21 cellular contexts compared by ENCODE assay signal in genomic region chr10:13925924-13926435, GRCh38.
A peak's percentile ranks its signal among the peaks of the same experiment; 100 is the strongest.
DNase-seq lines count a peak whose midpoint lies in the region; ATAC-seq and TF ChIP-seq lines count a peak whose summit lies in the region.
"Had no signal": no experiment of that assay in that cellular context is flagged by ENCODE, and none has a peak within 500 bp of the region (broad histone marks: within the 10 kb centered on the region; RNA-seq: fewer than 3 reads in every experiment).

No MANE protein-coding gene starts in this region.

- peak overlapping the region; percentile 47 for H3K27ac Mint-ChIP-seq in chondrocyte (ENCODE audit: unreplicated experiment)
- H3K27ac Mint-ChIP-seq in neural progenitor cell: peak overlapping the region; percentile 10
- no peak overlapping the region for H3K27ac Mint-ChIP-seq in activated naive CD4-positive, alpha-beta T cell treated with anti-CD3 and anti-CD28 coated beads, Interleukin-2, amount 10 ng/mL, durations not matched to agents 7 days and 5 days
- H3K27ac Mint-ChIP-seq: GM23338 had no signal

- H2AFZ ChIP-seq in neural progenitor cell (replicated peaks): no peak overlapping the region
- H2AFZ ChIP-seq: GM23338, PC-9 had no signal

- peaks cover 12% of the 10 kb centered on the region for H3K4me1 ChIP-seq in neural progenitor cell
- H3K4me1 ChIP-seq: BLaER1 had no signal

- no peaks in the 10 kb centered on the region for H3K79me2 ChIP-seq in neural progenitor cell (ENCODE audit: low read depth)

- H3K4me3 ChIP-seq in GM06990 (replicated peaks; ENCODE audit: low read depth, low read length): no peak overlapping the region
- no peak overlapping the region for H3K4me3 ChIP-seq in neural progenitor cell
- H3K4me3 ChIP-seq: BLaER1, GM23338, PC-9, SJSA1 had no signal

- H3K9ac ChIP-seq in neural progenitor cell: no peak overlapping the region
- H3K9ac ChIP-seq: BLaER1, KMS-11 had no signal

- H3F3A ChIP-seq in neural progenitor cell (ENCODE audit: low read depth): no peaks in the 10 kb centered on the region

- H3K36me3 Mint-ChIP-seq in chondrocyte (ENCODE audit: low read depth) (peaks cover 4% of the 10 kb centered on the region), neural progenitor cell (peaks cover 2% of the 10 kb centered on the region)
- H3K36me3 Mint-ChIP-seq in activated naive CD4-positive, alpha-beta T cell treated with anti-CD3 and anti-CD28 coated beads, Interleukin-2, amount 10 ng/mL, durations not matched to agents 7 days and 5 days: no peaks in the 10 kb centered on the region
- H3K36me3 Mint-ChIP-seq: CD8-positive, alpha-beta memory T cell had no signal

- H3K4me2 ChIP-seq in neural progenitor cell: no peak overlapping the region
- H3K4me2 ChIP-seq: BLaER1, GM23338, KMS-11, PC-9 had no signal

- ATAC-seq in HG03571 (IDR thresholded peaks at IDR 0.05; ENCODE audit: unreplicated experiment) (peak; percentile 30), HG02588 (IDR thresholded peaks at IDR 0.05; ENCODE audit: unreplicated experiment) (no peak)
- ATAC-seq: GM23338 had no signal

- no peaks in the 10 kb centered on the region for H3K27me3 ChIP-seq in GM06990 (replicated peaks; ENCODE audit: control insufficient read depth, insufficient read depth, low read length)
- H3K27me3 ChIP-seq in neural progenitor cell: no peaks in the 10 kb centered on the region
- H3K27me3 ChIP-seq: BLaER1, SJSA1 had no signal

- H3K9me3 Mint-ChIP-seq in chondrocyte (ENCODE audit: low read depth) (no peaks in the 10 kb centered on the region), neural progenitor cell (no peaks in the 10 kb centered on the region)
- no peaks in the 10 kb centered on the region for H3K9me3 Mint-ChIP-seq in activated naive CD4-positive, alpha-beta T cell treated with anti-CD3 and anti-CD28 coated beads, Interleukin-2, amount 10 ng/mL, durations not matched to agents 7 days and 5 days
- H3K9me3 Mint-ChIP-seq: CD8-positive, alpha-beta memory T cell; GM23338 had no signal

- no peak for TF ChIP-seq CTCF in GM06990 (IDR thresholded peaks at IDR 0.05; ENCODE audit: insufficient read depth, low read length, poor library complexity, severe bottlenecking)
- TF ChIP-seq CTCF in chondrocyte (IDR thresholded peaks at IDR 0.05): no peak
- no peak for TF ChIP-seq CTCF in neural progenitor cell (IDR thresholded peaks at IDR 0.05)

- peaks cover 78% of the 10 kb centered on the region for H3K4me1 Mint-ChIP-seq in chondrocyte (ENCODE audit: low read depth)
- peaks cover 4% of the 10 kb centered on the region for H3K4me1 Mint-ChIP-seq in neural progenitor cell
- peaks cover 12% of the 10 kb centered on the region for H3K4me1 Mint-ChIP-seq in activated naive CD4-positive, alpha-beta T cell treated with anti-CD3 and anti-CD28 coated beads, Interleukin-2, amount 10 ng/mL, durations not matched to agents 7 days and 5 days

- H3K4me3 Mint-ChIP-seq in chondrocyte (ENCODE audit: unreplicated experiment): no peak overlapping the region
- no peak overlapping the region for H3K4me3 Mint-ChIP-seq in neural progenitor cell
- no peak overlapping the region for H3K4me3 Mint-ChIP-seq in activated naive CD4-positive, alpha-beta T cell treated with anti-CD3 and anti-CD28 coated beads, Interleukin-2, amount 10 ng/mL, durations not matched to agents 7 days and 5 days
- H3K4me3 Mint-ChIP-seq: CD8-positive, alpha-beta memory T cell; GM23338 had no signal

- H3K27ac ChIP-seq in neural progenitor cell: no peak overlapping the region
- H3K27ac ChIP-seq: BLaER1, KMS-11, PC-9, RWPE1, SJSA1 had no signal

- H3K36me3 ChIP-seq in GM06990 (ENCODE audit: control insufficient read depth, insufficient read depth, low read length) (no peaks in the 10 kb centered on the region; the same call in none of the 2 replicates), neural progenitor cell (no peaks in the 10 kb centered on the region)
- H3K36me3 ChIP-seq: BLaER1, SJSA1 had no signal

- H3K9me3 ChIP-seq in neural progenitor cell (ENCODE audit: low read depth): no peaks in the 10 kb centered on the region
- H3K9me3 ChIP-seq: BLaER1, SJSA1 had no signal

- H4K20me1 ChIP-seq in neural progenitor cell (ENCODE audit: low read depth): no peaks in the 10 kb centered on the region
- H4K20me1 ChIP-seq: BLaER1 had no signal

- DNase-seq in GM06990 (ENCODE audit: extremely low read depth, insufficient read length) (peak; percentile 44), chondrocyte (ENCODE audit: low spot score) (no peak), neural progenitor cell (ENCODE audit: low spot score) (no peak), UCSD-AML1 (lab: John Stamatoyannopoulos, UW; ENCODE audit: unreplicated experiment) (no peak)
- DNase-seq in activated naive CD4-positive, alpha-beta T cell treated with anti-CD3 and anti-CD28 coated beads, Interleukin-2, amount 10 ng/mL, durations not matched to agents 7 days and 5 days: no peak
- DNase-seq: CD8-positive, alpha-beta memory T cell; DMS53; NCI-H187; NCI-H2107; NCI-H226; NCI-H524; NCI-H82; PC-9; SW 1271 had no signal

- CTCF ChIA-PET in activated naive CD4-positive, alpha-beta T cell treated with anti-CD3 and anti-CD28 coated beads, Interleukin-2, amount 10 ng/mL, durations not matched to agents 7 days and 5 days (lab: Charles Lee): no interaction called here

- H3K27me3 Mint-ChIP-seq in chondrocyte (ENCODE audit: low read depth) (no peaks in the 10 kb centered on the region), neural progenitor cell (ENCODE audit: insufficient read depth, low read depth) (no peaks in the 10 kb centered on the region)
- H3K27me3 Mint-ChIP-seq in activated naive CD4-positive, alpha-beta T cell treated with anti-CD3 and anti-CD28 coated beads, Interleukin-2, amount 10 ng/mL, durations not matched to agents 7 days and 5 days: peaks cover 21% of the 10 kb centered on the region
